Comparison of ENCODE assay signal across 10 cellular contexts in the genomic region with DNA sequence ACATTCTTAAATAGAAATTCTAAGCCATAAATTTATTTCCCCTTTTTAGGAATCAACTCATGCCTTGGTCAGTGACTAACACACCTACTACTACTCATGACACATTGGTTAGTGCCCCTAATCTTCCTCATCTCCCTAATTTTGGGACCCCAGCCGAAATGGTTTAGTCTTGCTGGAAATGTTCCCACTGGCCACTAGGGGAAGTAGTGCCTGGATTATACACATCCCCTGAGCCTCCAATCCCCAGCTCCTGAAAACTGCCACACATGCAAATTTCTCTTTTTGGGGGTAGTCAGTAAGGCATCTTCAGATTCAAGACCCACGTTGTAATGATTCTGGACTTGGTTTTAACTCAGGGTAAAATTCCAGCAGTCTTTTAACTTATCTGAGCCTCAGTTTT.
A peak's percentile ranks its signal among the peaks of the same experiment; 100 is the strongest.
DNase-seq lines count a peak whose midpoint lies in the region; ATAC-seq, FAIRE-seq and TF ChIP-seq lines count a peak whose summit lies in the region.
"Had no signal": no experiment of that assay in that cellular context is flagged by ENCODE, and none has a peak within 500 bp of the region (broad histone marks: within the 10 kb centered on the region; RNA-seq: fewer than 3 reads in every experiment).

No MANE protein-coding gene starts in this region.

- H3K9ac ChIP-seq in astrocyte (ENCODE audit: low read length): no peak overlapping the region

- H3K36me3 ChIP-seq in astrocyte (ENCODE audit: insufficient read depth, low read length) (no peaks in the 10 kb centered on the region), right lobe of liver (no peaks in the 10 kb centered on the region)
- H3K36me3 ChIP-seq: colonic mucosa had no signal

- 30% methylated on average over 2 of the region's 2 CpGs for WGBS in right lobe of liver (ENCODE audit: insufficient coverage, low coverage, low lambda C conversion rate, missing lambda C conversion rate)

- no peaks in the 10 kb centered on the region for H4K20me1 ChIP-seq in astrocyte (ENCODE audit: insufficient read depth, low read length)

- ATAC-seq in CD4-positive, alpha-beta T cell (ENCODE audit: poor library complexity): no peak
- ATAC-seq in right lobe of liver: no peak
- no peak for ATAC-seq in HG03280 (IDR thresholded peaks at IDR 0.05; ENCODE audit: unreplicated experiment)
- ATAC-seq in activated naive CD8-positive, alpha-beta T cell treated with anti-CD3 and anti-CD28 coated beads, Interleukin-2, amount 50 U/mL, for 24 hours: no peak

- POLR2A ChIA-PET in CD4-positive, alpha-beta T cell (lab: Charles Lee): no interaction called here

- TF ChIP-seq CTCF in CD4-positive, alpha-beta T cell (IDR thresholded peaks at IDR 0.05): peak; percentile 25
- TF ChIP-seq CTCF in HFF-Myc (IDR thresholded peaks at IDR 0.05; ENCODE audit: low read depth, low read length, missing control alignments): peak; percentile 65
- TF ChIP-seq CTCF in astrocyte (IDR thresholded peaks at IDR 0.05; ENCODE audit: insufficient read depth, low read depth, low read length): peak; percentile 52
- TF ChIP-seq CTCF in right lobe of liver (IDR thresholded peaks at IDR 0.05): peak; percentile 15 to 33 (median 19)

- H3K4me3 ChIP-seq in HFF-Myc (replicated peaks; ENCODE audit: low read depth, low read length) (no peak overlapping the region), astrocyte (ENCODE audit: insufficient read depth, low read depth, low read length) (no peak overlapping the region), right lobe of liver (no peak overlapping the region)
- H3K4me3 ChIP-seq: colonic mucosa had no signal

- CTCF ChIA-PET in CD4-positive, alpha-beta T cell (lab: Charles Lee): no interaction called here

- peaks cover 3% of the 10 kb centered on the region for H3K9me3 Mint-ChIP-seq in CD4-positive, alpha-beta T cell
- peaks cover 3% of the 10 kb centered on the region for H3K9me3 Mint-ChIP-seq in astrocyte (ENCODE audit: unreplicated experiment)
- peaks cover 9% of the 10 kb centered on the region for H3K9me3 Mint-ChIP-seq in activated naive CD8-positive, alpha-beta T cell treated with anti-CD3 and anti-CD28 coated beads, Interleukin-2, amount 50 U/mL, for 24 hours

- H3K4me1 ChIP-seq in astrocyte (ENCODE audit: insufficient read depth, low read length) (peaks cover 5% of the 10 kb centered on the region), right lobe of liver (peaks cover 0 to 9% (median 0%) of the 10 kb centered on the region in 4 donors)

- TF ChIP-seq POLR2A in right lobe of liver (IDR thresholded peaks at IDR 0.05): no peak

- no peaks in the 10 kb centered on the region for H3K36me3 Mint-ChIP-seq in CD4-positive, alpha-beta T cell (ENCODE audit: low read depth)
- no peaks in the 10 kb centered on the region for H3K36me3 Mint-ChIP-seq in astrocyte (ENCODE audit: low read depth, unreplicated experiment)
- H3K36me3 Mint-ChIP-seq in activated naive CD8-positive, alpha-beta T cell treated with anti-CD3 and anti-CD28 coated beads, Interleukin-2, amount 50 U/mL, for 24 hours (ENCODE audit: low read depth): peaks cover 2% of the 10 kb centered on the region

- peaks cover 29% of the 10 kb centered on the region for H3K27me3 ChIP-seq in CD4-positive, alpha-beta T cell (ENCODE audit: control insufficient read depth, insufficient read depth, low read length)
- H3K27me3 ChIP-seq in astrocyte (ENCODE audit: insufficient read depth, low read length) (peaks cover 9% of the 10 kb centered on the region), right lobe of liver (no peaks in the 10 kb centered on the region)
- H3K27me3 ChIP-seq: colonic mucosa had no signal

- H3K27ac ChIP-seq in CD4-positive, alpha-beta T cell (ENCODE audit: low read depth, low read length): no peak overlapping the region
- H3K27ac ChIP-seq in astrocyte (ENCODE audit: low read depth, low read length) (no peak overlapping the region), right lobe of liver (no peak overlapping the region)
- H3K27ac ChIP-seq: colonic mucosa had no signal

- H3K79me2 ChIP-seq in astrocyte (ENCODE audit: insufficient read depth, low read length): no peaks in the 10 kb centered on the region

- H3K27me3 Mint-ChIP-seq in CD4-positive, alpha-beta T cell: peaks cover 65% of the 10 kb centered on the region
- H3K27me3 Mint-ChIP-seq in astrocyte (ENCODE audit: low read depth, unreplicated experiment): peaks cover 3% of the 10 kb centered on the region
- H3K27me3 Mint-ChIP-seq in activated naive CD8-positive, alpha-beta T cell treated with anti-CD3 and anti-CD28 coated beads, Interleukin-2, amount 50 U/mL, for 24 hours: peaks cover 52% of the 10 kb centered on the region

- no peak for FAIRE-seq in astrocyte (lab: Jason Lieb, UNC)

- no peak for DNase-seq in CD4-positive, alpha-beta T cell
- DNase-seq in HFF-Myc (ENCODE audit: extremely low read depth, low read depth): no peak
- DNase-seq in astrocyte (ENCODE audit: low read depth): no peak
- no peak for DNase-seq in right lobe of liver
- no peak for DNase-seq in UCSD-AML1 (lab: John Stamatoyannopoulos, UW; ENCODE audit: unreplicated experiment)
- no peak for DNase-seq in RPMI8226
- DNase-seq in activated naive CD8-positive, alpha-beta T cell treated with anti-CD3 and anti-CD28 coated beads, Interleukin-2, amount 50 U/mL, for 24 hours: no peak
- DNase-seq: activated CD4-positive, alpha-beta T cell treated with anti-CD3 and anti-CD28 coated beads, Interleukin-2, amount 50 U/mL, for 4 hours; colonic mucosa had no signal

- H3K9me3 ChIP-seq in CD4-positive, alpha-beta T cell (ENCODE audit: control insufficient read depth, low read length): peaks cover 7% of the 10 kb centered on the region
- H3K9me3 ChIP-seq in astrocyte (ENCODE audit: insufficient read depth, low read depth, low read length) (peaks cover 6% of the 10 kb centered on the region), right lobe of liver (no peaks in the 10 kb centered on the region)
- H3K9me3 ChIP-seq: colonic mucosa had no signal

- no peak overlapping the region for H3K4me3 Mint-ChIP-seq in CD4-positive, alpha-beta T cell
- H3K4me3 Mint-ChIP-seq in astrocyte (ENCODE audit: unreplicated experiment): no peak overlapping the region
- no peak overlapping the region for H3K4me3 Mint-ChIP-seq in activated naive CD8-positive, alpha-beta T cell treated with anti-CD3 and anti-CD28 coated beads, Interleukin-2, amount 50 U/mL, for 24 hours

- H3K27ac Mint-ChIP-seq in CD4-positive, alpha-beta T cell: no peak overlapping the region
- H3K27ac Mint-ChIP-seq in astrocyte (ENCODE audit: unreplicated experiment): no peak overlapping the region
- H3K27ac Mint-ChIP-seq in activated naive CD8-positive, alpha-beta T cell treated with anti-CD3 and anti-CD28 coated beads, Interleukin-2, amount 50 U/mL, for 24 hours: no peak overlapping the region

- H3K4me2 ChIP-seq in astrocyte (ENCODE audit: low read length): no peak overlapping the region

- intact Hi-C loops in CD4-positive, alpha-beta T cell (cut with DNase I, micrococcal nuclease): no loop called here
- intact Hi-C loops in right lobe of liver (cut with DNase I): no loop called here

- H2AFZ ChIP-seq in astrocyte (ENCODE audit: low read depth, low read length): no peak overlapping the region

- H3K4me1 Mint-ChIP-seq in CD4-positive, alpha-beta T cell (ENCODE audit: low read depth): peaks cover 9% of the 10 kb centered on the region
- H3K4me1 Mint-ChIP-seq in astrocyte (ENCODE audit: low read depth, unreplicated experiment): peaks cover 5% of the 10 kb centered on the region
- peaks cover 15% of the 10 kb centered on the region for H3K4me1 Mint-ChIP-seq in activated naive CD8-positive, alpha-beta T cell treated with anti-CD3 and anti-CD28 coated beads, Interleukin-2, amount 50 U/mL, for 24 hours
